15 cellular contexts compared by ENCODE assay signal in genomic region chr3:178002113-178002512, GRCh38.
DNase-seq lines count a peak whose midpoint lies in the region; ATAC-seq and TF ChIP-seq lines count a peak whose summit lies in the region.
"Had no signal": no experiment of that assay in that cellular context is flagged by ENCODE, and none has a peak within 500 bp of the region (broad histone marks: within the 10 kb centered on the region; RNA-seq: fewer than 3 reads in every experiment).

No MANE protein-coding gene starts in this region.

- no peaks in the 10 kb centered on the region for H3K27me3 Mint-ChIP-seq in dendritic cell treated with granulocyte-macrophage colony-stimulating factor and Interleukin-4, amounts not matched to agents 40 ng/mL and 50 ng/mL, for 4 days

- DNase-seq in NCI-H187 (lab: John Stamatoyannopoulos, UW) (peak; percentile 25 to 54), NCI-H187 treated with DMSO at 0.1 percent for 48 hours (lab: John Stamatoyannopoulos, UW) (no peak), NCI-H524 treated with DMSO at 0.1 percent for 48 hours (lab: John Stamatoyannopoulos, UW) (peak; percentile 55)
- DNase-seq: activated CD8-positive, alpha-beta memory T cell treated with anti-CD3 and anti-CD28 coated beads, Interleukin-2, amount 50 U/mL, for 4 hours; body of pancreas; Caco-2; NCI-H1105; ovary; thyroid gland had no signal

- intact Hi-C loops in dendritic cell treated with granulocyte-macrophage colony-stimulating factor and Interleukin-4, amounts not matched to agents 40 ng/mL and 50 ng/mL, for 4 days (cut with micrococcal nuclease), result no loop called here

- ATAC-seq in GM21515 (IDR thresholded peaks at IDR 0.05; ENCODE audit: unreplicated experiment), result peak; percentile 5
- ATAC-seq in GM21723 (IDR thresholded peaks at IDR 0.05; ENCODE audit: unreplicated experiment), result no peak
- no peak for ATAC-seq in SK-N-SH treated with all-trans-retinoic acid at 6 μM for 48 hours
- no peak for ATAC-seq in GM21367 (IDR thresholded peaks at IDR 0.05; ENCODE audit: unreplicated experiment)
- ATAC-seq: body of pancreas, HepG2 had no signal

- H3K9me3 Mint-ChIP-seq in dendritic cell treated with granulocyte-macrophage colony-stimulating factor and Interleukin-4, amounts not matched to agents 40 ng/mL and 50 ng/mL, for 4 days, result peaks cover 12% of the 10 kb centered on the region

- H3K36me3 Mint-ChIP-seq in dendritic cell treated with granulocyte-macrophage colony-stimulating factor and Interleukin-4, amounts not matched to agents 40 ng/mL and 50 ng/mL, for 4 days (ENCODE audit: low read depth), result peaks cover 12% of the 10 kb centered on the region

- H3K4me3 Mint-ChIP-seq in dendritic cell treated with granulocyte-macrophage colony-stimulating factor and Interleukin-4, amounts not matched to agents 40 ng/mL and 50 ng/mL, for 4 days, result no peak overlapping the region

- H3K4me1 Mint-ChIP-seq in dendritic cell treated with granulocyte-macrophage colony-stimulating factor and Interleukin-4, amounts not matched to agents 40 ng/mL and 50 ng/mL, for 4 days (ENCODE audit: low read depth), result peaks cover 37% of the 10 kb centered on the region

- H3K27ac Mint-ChIP-seq in dendritic cell treated with granulocyte-macrophage colony-stimulating factor and Interleukin-4, amounts not matched to agents 40 ng/mL and 50 ng/mL, for 4 days, result peak overlapping the region; percentile 91

TF ChIP-seq in SK-N-SH treated with all-trans-retinoic acid at 6 μM for 48 hours, 23 proteins besides CTCF, POLR2A, EP300 and RAD21:
- TF ChIP-seq ARNTL (CRISPR knock-in tag; IDR thresholded peaks at IDR 0.05; ENCODE audit: borderline replicate concordance, low read depth) (no peak), BACH2 (CRISPR knock-in tag; IDR thresholded peaks at IDR 0.05; ENCODE audit: borderline replicate concordance) (no peak), ZNF70 (CRISPR knock-in tag; IDR thresholded peaks at IDR 0.05) (no peak), ISL1 (CRISPR knock-in tag; IDR thresholded peaks at IDR 0.05) (no peak), CSDC2 (CRISPR knock-in tag; IDR thresholded peaks at IDR 0.05) (no peak), TOX (CRISPR knock-in tag; IDR thresholded peaks at IDR 0.05; ENCODE audit: borderline replicate concordance) (no peak), POU6F1 (CRISPR knock-in tag; IDR thresholded peaks at IDR 0.05; ENCODE audit: borderline replicate concordance, low read depth) (no peak), TSHZ2 (CRISPR knock-in tag; IDR thresholded peaks at IDR 0.05) (no peak), ZFP30 (CRISPR knock-in tag; IDR thresholded peaks at IDR 0.05) (no peak), ZNF8 (CRISPR knock-in tag; IDR thresholded peaks at IDR 0.05) (no peak), TCF4 (CRISPR knock-in tag; IDR thresholded peaks at IDR 0.05; ENCODE audit: borderline replicate concordance) (no peak), ZFP3 (CRISPR knock-in tag; IDR thresholded peaks at IDR 0.05) (no peak), PPARA (CRISPR knock-in tag; IDR thresholded peaks at IDR 0.05; ENCODE audit: borderline replicate concordance) (no peak)
